ENCODE assay signal across 14 cellular contexts in the genomic region with DNA sequence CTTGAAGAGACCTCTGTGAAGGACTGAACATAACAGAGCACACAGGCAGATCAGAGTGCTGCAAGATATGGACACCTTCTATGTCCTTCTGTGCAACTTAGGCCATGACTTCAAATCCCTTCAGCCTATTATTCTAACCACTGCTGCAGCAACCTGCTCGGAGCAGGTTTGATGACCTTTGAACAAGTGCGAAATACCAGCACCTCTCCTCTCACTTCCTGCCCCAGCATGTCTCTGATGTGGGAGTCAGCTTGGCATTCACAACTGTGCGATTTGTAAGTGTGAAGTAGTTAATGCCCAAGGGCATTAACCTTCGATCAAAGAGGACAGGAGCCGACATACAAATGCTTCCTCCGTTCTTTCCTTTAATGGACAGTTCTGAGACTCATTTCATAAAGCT. TPM values are rescaled to one million over a fixed set of nuclear protein-coding genes. Genes with fewer than 3 reads are reported as not detected.
DNase-seq lines count a peak whose midpoint lies in the region; ATAC-seq, FAIRE-seq and TF ChIP-seq lines count a peak whose summit lies in the region.
"Had no signal": no experiment of that assay in that cellular context is flagged by ENCODE, and none has a peak within 500 bp of the region (broad histone marks: within the 10 kb centered on the region; RNA-seq: fewer than 3 reads in every experiment).

No MANE protein-coding gene starts in this region.

- H3K4me3 ChIP-seq in bronchial epithelial cell (ENCODE audit: low read depth, low read length) = no peak overlapping the region
- H3K4me3 ChIP-seq: thoracic aorta had no signal

- TF ChIP-seq CTCF in bronchial epithelial cell (IDR thresholded peaks at IDR 0.05; ENCODE audit: insufficient read depth, low read length, severe bottlenecking) = no peak

- peak; percentile 83 for FAIRE-seq in bronchial epithelial cell (lab: Jason Lieb, UNC)
- FAIRE-seq: A204.1, endothelial cell of umbilical vein had no signal

- H3K36me3 Mint-ChIP-seq in activated CD4-positive, alpha-beta memory T cell treated with anti-CD3 and anti-CD28 coated beads for 36 hours = peaks cover 2% of the 10 kb centered on the region
- peaks cover 9% of the 10 kb centered on the region for H3K36me3 Mint-ChIP-seq in activated CD4-positive, alpha-beta memory T cell treated with anti-CD3 and anti-CD28 coated beads, Interleukin-2, amount 10 ng/mL, durations not matched to agents 7 days and 5 days (ENCODE audit: low read depth)

- POLR2A ChIA-PET in activated CD4-positive, alpha-beta memory T cell treated with anti-CD3 and anti-CD28 coated beads for 36 hours (lab: Charles Lee) = no interaction called here
- POLR2A ChIA-PET in activated CD4-positive, alpha-beta memory T cell treated with anti-CD3 and anti-CD28 coated beads, Interleukin-2, amount 10 ng/mL, durations not matched to agents 7 days and 5 days (lab: Charles Lee) = no interaction called here

- no peaks in the 10 kb centered on the region for H3K27me3 Mint-ChIP-seq in activated CD4-positive, alpha-beta memory T cell treated with anti-CD3 and anti-CD28 coated beads for 36 hours
- H3K27me3 Mint-ChIP-seq in activated CD4-positive, alpha-beta memory T cell treated with anti-CD3 and anti-CD28 coated beads, Interleukin-2, amount 10 ng/mL, durations not matched to agents 7 days and 5 days = no peaks in the 10 kb centered on the region

- intact Hi-C loops in activated CD4-positive, alpha-beta memory T cell treated with anti-CD3 and anti-CD28 coated beads for 36 hours (cut with micrococcal nuclease) = loop anchor here (2.0 to 10.0 kb wide), 3 partner anchors 55 to 1123 kb away; a partner anchor contains a TSS

- CTCF ChIA-PET in activated CD4-positive, alpha-beta memory T cell treated with anti-CD3 and anti-CD28 coated beads for 36 hours (lab: Charles Lee) = interaction anchor here (0.7 to 1.2 kb wide), 3 partner anchors 14 to 97 kb away, joined by 3 read pairs; a partner anchor contains a TSS
- CTCF ChIA-PET in activated CD4-positive, alpha-beta memory T cell treated with anti-CD3 and anti-CD28 coated beads, Interleukin-2, amount 10 ng/mL, durations not matched to agents 7 days and 5 days (lab: Charles Lee) = no interaction called here

- H3K36me3 ChIP-seq in bronchial epithelial cell (ENCODE audit: control insufficient read depth, insufficient read depth, low read length) = no peaks in the 10 kb centered on the region
- H3K36me3 ChIP-seq: thoracic aorta had no signal

- ATAC-seq in HG03432 (IDR thresholded peaks at IDR 0.05; ENCODE audit: unreplicated experiment) = no peak
- ATAC-seq in GM19452 (IDR thresholded peaks at IDR 0.05; ENCODE audit: unreplicated experiment) = no peak

- H3K4me1 Mint-ChIP-seq in activated CD4-positive, alpha-beta memory T cell treated with anti-CD3 and anti-CD28 coated beads for 36 hours (ENCODE audit: low read depth) = peaks cover 21% of the 10 kb centered on the region
- peaks cover 20% of the 10 kb centered on the region for H3K4me1 Mint-ChIP-seq in activated CD4-positive, alpha-beta memory T cell treated with anti-CD3 and anti-CD28 coated beads, Interleukin-2, amount 10 ng/mL, durations not matched to agents 7 days and 5 days

- no peaks in the 10 kb centered on the region for H3K9me3 Mint-ChIP-seq in activated CD4-positive, alpha-beta memory T cell treated with anti-CD3 and anti-CD28 coated beads for 36 hours
- no peaks in the 10 kb centered on the region for H3K9me3 Mint-ChIP-seq in activated CD4-positive, alpha-beta memory T cell treated with anti-CD3 and anti-CD28 coated beads, Interleukin-2, amount 10 ng/mL, durations not matched to agents 7 days and 5 days
- H3K9me3 Mint-ChIP-seq: memory B cell had no signal

- no peaks in the 10 kb centered on the region for H3K27me3 ChIP-seq in bronchial epithelial cell (ENCODE audit: control insufficient read depth, insufficient read depth, low read length)

- DNase-seq in activated CD4-positive, alpha-beta memory T cell treated with anti-CD3 and anti-CD28 coated beads for 36 hours = peak; percentile 42
- DNase-seq in activated CD4-positive, alpha-beta memory T cell treated with anti-CD3 and anti-CD28 coated beads, Interleukin-2, amount 10 ng/mL, durations not matched to agents 7 days and 5 days = no peak
- DNase-seq in SW480 (ENCODE audit: low spot score) = peak; percentile 83
- DNase-seq in bronchial epithelial cell (ENCODE audit: low read depth) = peak; percentile 98
- DNase-seq in retina = peak; percentile 6
- DNase-seq in putamen (ENCODE audit: low spot score) = no peak
- DNase-seq: hippocampal formation, NCI-H2107 had no signal

- peak overlapping the region; percentile 19 for H3K27ac Mint-ChIP-seq in activated CD4-positive, alpha-beta memory T cell treated with anti-CD3 and anti-CD28 coated beads for 36 hours
- H3K27ac Mint-ChIP-seq in activated CD4-positive, alpha-beta memory T cell treated with anti-CD3 and anti-CD28 coated beads, Interleukin-2, amount 10 ng/mL, durations not matched to agents 7 days and 5 days = no peak overlapping the region
- H3K27ac Mint-ChIP-seq: memory B cell had no signal

- H3K4me3 Mint-ChIP-seq in activated CD4-positive, alpha-beta memory T cell treated with anti-CD3 and anti-CD28 coated beads for 36 hours = no peak overlapping the region
- H3K4me3 Mint-ChIP-seq in activated CD4-positive, alpha-beta memory T cell treated with anti-CD3 and anti-CD28 coated beads, Interleukin-2, amount 10 ng/mL, durations not matched to agents 7 days and 5 days = no peak overlapping the region
- H3K4me3 Mint-ChIP-seq: memory B cell had no signal

RNA-seq across cellular contexts. Expression of a gene that starts 1.6 kb away (rescaled TPM):
- 10 to 100 TPM; 21.9 to 22.4 TPM for total RNA-seq in activated CD4-positive, alpha-beta memory T cell treated with anti-CD3 and anti-CD28 coated beads for 36 hours
- total RNA-seq in activated CD4-positive, alpha-beta memory T cell treated with anti-CD3 and anti-CD28 coated beads, Interleukin-2, amount 10 ng/mL, durations not matched to agents 7 days and 5 days = 10 to 100 TPM; 34.5 to 37.2 TPM
- 36.9 and 47.2 TPM in 2 replicates for total RNA-seq in bronchial epithelial cell

RNA-seq across cellular contexts. Expression of a gene that starts 32.3 kb away (rescaled TPM):
- not detected for total RNA-seq in activated CD4-positive, alpha-beta memory T cell treated with anti-CD3 and anti-CD28 coated beads for 36 hours
- not detected for total RNA-seq in activated CD4-positive, alpha-beta memory T cell treated with anti-CD3 and anti-CD28 coated beads, Interleukin-2, amount 10 ng/mL, durations not matched to agents 7 days and 5 days
- not detected in 2 replicates for total RNA-seq in bronchial epithelial cell
- total RNA-seq: endothelial cell of umbilical vein, thoracic aorta had no signal

Comparison
In these comparisons a context has a peak if more than half of its experiments do, and no peak if none do; other contexts are left out.
1. DNase-seq: peak in activated CD4-positive, alpha-beta memory T cell treated with anti-CD3 and anti-CD28 coated beads for 36 hours (single experiment), SW480 (single experiment), bronchial epithelial cell (single experiment) and retina (single experiment); none in activated CD4-positive, alpha-beta memory T cell treated with anti-CD3 and anti-CD28 coated beads, Interleukin-2, amount 10 ng/mL, durations not matched to agents 7 days and 5 days (single experiment) and putamen (single experiment).